In genomic region chr3:66075281-66075680, GRCh38 we compare ENCODE assay signal across 1 cellular context.
TF ChIP-seq lines count a peak whose summit lies in the region.

No MANE protein-coding gene starts in this region.

TF ChIP-seq in IMR-90, 13 proteins besides CTCF, POLR2A, EP300 and RAD21:
- TF ChIP-seq CEBPB (IDR thresholded peaks at IDR 0.05; ENCODE audit: low read depth, low read length) (0 out of 2 replicates have a peak, but pooled peaks have one; percentile 4), NFE2L2 (IDR thresholded peaks at IDR 0.05; ENCODE audit: low read depth, low read length) (no peak), ELK1 (IDR thresholded peaks at IDR 0.05; ENCODE audit: borderline replicate concordance, low read depth, low read length) (no peak), FOS (IDR thresholded peaks at IDR 0.05; ENCODE audit: low read depth, low read length) (no peak), RFX5 (IDR thresholded peaks at IDR 0.05; ENCODE audit: low read depth, low read length) (no peak), USF2 (IDR thresholded peaks at IDR 0.05; ENCODE audit: low read depth, low read length) (peak; percentile 72; the same call in 1 of the 2 replicates)
